ENCODE assay signal across 8 cellular contexts in the genomic region with DNA sequence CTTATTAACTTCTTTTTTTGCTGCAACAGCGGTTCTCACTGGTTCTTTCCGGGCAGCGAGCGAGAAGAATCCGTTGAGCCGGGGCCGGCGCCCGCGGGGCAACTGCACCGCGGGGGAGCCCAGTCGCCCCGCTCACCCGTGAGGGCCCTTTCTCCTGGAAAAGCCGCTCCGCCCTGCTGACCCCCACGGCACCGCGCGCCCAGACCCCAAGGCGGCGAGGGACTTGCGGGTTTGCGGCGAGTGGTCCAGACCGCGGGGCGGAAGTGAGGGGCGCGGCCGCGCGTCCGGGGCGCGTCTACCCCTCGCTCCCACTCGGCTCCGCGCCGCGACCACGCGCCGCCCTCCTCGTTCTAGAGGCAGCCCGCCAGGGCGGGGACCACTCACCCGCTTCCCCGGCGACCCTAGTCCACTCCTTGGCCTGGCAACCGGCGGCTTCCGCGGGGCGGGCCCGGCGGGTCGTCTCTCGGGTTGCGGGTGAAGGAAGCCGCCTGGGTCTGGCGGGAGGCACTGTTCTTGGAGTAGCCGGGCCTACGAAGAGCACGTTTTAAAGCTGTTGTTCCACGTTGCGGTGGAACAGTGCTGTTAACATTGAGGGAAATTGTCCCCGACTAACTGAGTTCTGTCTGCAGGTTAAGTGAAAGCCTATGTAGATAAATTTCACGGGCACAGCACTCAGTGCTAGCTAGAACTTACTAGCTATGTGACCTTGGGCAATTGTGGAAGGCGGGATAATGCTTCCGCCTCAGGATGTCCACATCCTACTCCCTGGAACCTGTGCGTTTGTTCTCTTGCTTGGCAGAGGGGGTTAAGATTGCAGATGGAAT. TPM values are rescaled to one million over a fixed set of nuclear protein-coding genes. Genes with fewer than 3 reads are reported as not detected.
DNase-seq lines count a peak whose midpoint lies in the region; ATAC-seq and TF ChIP-seq lines count a peak whose summit lies in the region.

A gene with protein sequence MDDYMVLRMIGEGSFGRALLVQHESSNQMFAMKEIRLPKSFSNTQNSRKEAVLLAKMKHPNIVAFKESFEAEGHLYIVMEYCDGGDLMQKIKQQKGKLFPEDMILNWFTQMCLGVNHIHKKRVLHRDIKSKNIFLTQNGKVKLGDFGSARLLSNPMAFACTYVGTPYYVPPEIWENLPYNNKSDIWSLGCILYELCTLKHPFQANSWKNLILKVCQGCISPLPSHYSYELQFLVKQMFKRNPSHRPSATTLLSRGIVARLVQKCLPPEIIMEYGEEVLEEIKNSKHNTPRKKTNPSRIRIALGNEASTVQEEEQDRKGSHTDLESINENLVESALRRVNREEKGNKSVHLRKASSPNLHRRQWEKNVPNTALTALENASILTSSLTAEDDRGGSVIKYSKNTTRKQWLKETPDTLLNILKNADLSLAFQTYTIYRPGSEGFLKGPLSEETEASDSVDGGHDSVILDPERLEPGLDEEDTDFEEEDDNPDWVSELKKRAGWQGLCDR (minus strand): TSS at position 439 of the 824 bp plus-strand sequence. CDS start 3,406 bp downstream, outside the sequence.

- TF ChIP-seq CTCF in glutamatergic neuron (IDR thresholded peaks at IDR 0.05; ENCODE audit: partially characterized antibody, unreplicated experiment) (no peak), omental fat pad (IDR thresholded peaks at IDR 0.05) (no peak)

- H3K4me3 Mint-ChIP-seq in glutamatergic neuron (ENCODE audit: unreplicated experiment), result peak within 1 kb of the TSS; percentile 92

- H3K27ac Mint-ChIP-seq in activated naive CD4-positive, alpha-beta T cell treated with anti-CD3 and anti-CD28 coated beads, Interleukin-2, amount 50 U/mL, for 72 hours, result peak within 1 kb of the TSS; percentile 1 to 18
- peak within 1 kb of the TSS; percentile 45 for H3K27ac Mint-ChIP-seq in glutamatergic neuron (ENCODE audit: unreplicated experiment)

- no peaks in the 10 kb centered on the region for H3K9me3 ChIP-seq in SK-N-MC (ENCODE audit: low read depth, low read length)

- H3K4me3 ChIP-seq in SK-N-MC, result peak within 1 kb of the TSS; percentile 78

- H3K9me3 Mint-ChIP-seq in activated naive CD4-positive, alpha-beta T cell treated with anti-CD3 and anti-CD28 coated beads, Interleukin-2, amount 50 U/mL, for 72 hours, result no peaks in the 10 kb centered on the region
- peaks cover 3% of the 10 kb centered on the region for H3K9me3 Mint-ChIP-seq in glutamatergic neuron (ENCODE audit: unreplicated experiment)

- H3K27ac ChIP-seq in SK-N-MC, result no peak within 1 kb of the TSS
- H3K27ac ChIP-seq in temporal lobe (ENCODE audit: low read depth, low read length), result peak within 1 kb of the TSS; percentile 92

- peak; percentile 68 for ATAC-seq in GM21619 (IDR thresholded peaks at IDR 0.05; ENCODE audit: unreplicated experiment)
- ATAC-seq in activated naive CD4-positive, alpha-beta T cell treated with anti-CD3 and anti-CD28 coated beads, Interleukin-2, amount 50 U/mL, for 72 hours, result peak; percentile 75 to 81
- peak; percentile 91 for ATAC-seq in omental fat pad (ENCODE audit: low FRiP score)

- peak within 1 kb of the TSS; percentile 66 for H3K9ac ChIP-seq in SK-N-MC (ENCODE audit: insufficient read length)

- peaks cover 5% of the 10 kb centered on the region for H3K4me1 Mint-ChIP-seq in glutamatergic neuron (ENCODE audit: low read depth, unreplicated experiment)

- H3K27me3 Mint-ChIP-seq in glutamatergic neuron (ENCODE audit: unreplicated experiment), result no peaks in the 10 kb centered on the region

- H3K36me3 Mint-ChIP-seq in activated naive CD4-positive, alpha-beta T cell treated with anti-CD3 and anti-CD28 coated beads, Interleukin-2, amount 50 U/mL, for 72 hours, result peaks cover 6% of the 10 kb centered on the region in 2 donors
- H3K36me3 Mint-ChIP-seq in glutamatergic neuron (ENCODE audit: unreplicated experiment), result no peaks in the 10 kb centered on the region

- in situ Hi-C loops in KBM-7 (cut with MboI; ENCODE audit: low pct_unique_long_range_greater_than_20kb, low sequenced_read_pairs), result no loop called here

- DNase-seq in DMS79 treated with DMSO at 0.1 percent for 48 hours (lab: John Stamatoyannopoulos, UW) (peak; percentile 54), KBM-7 (peak; percentile 79), SK-N-MC (ENCODE audit: low read depth, low spot score) (no peak), glutamatergic neuron (peak; percentile 88), omental fat pad (ENCODE audit: low spot score) (no peak)
- DNase-seq in activated naive CD4-positive, alpha-beta T cell treated with anti-CD3 and anti-CD28 coated beads, Interleukin-2, amount 50 U/mL, for 72 hours (ENCODE audit: low spot score in 2 of 2), result peak; percentile 49 to 56

- H3K36me3 ChIP-seq in SK-N-MC (ENCODE audit: insufficient read depth, low read length), result no peaks in the 10 kb centered on the region

RNA-seq across cellular contexts. Expression of the gene that starts here (rescaled TPM):
- 1 to 10 TPM in 1 of 2 donors, under 1 TPM in 1; 0.18 to 6.2 TPM for total RNA-seq in activated naive CD4-positive, alpha-beta T cell treated with anti-CD3 and anti-CD28 coated beads, Interleukin-2, amount 50 U/mL, for 72 hours
- 54.8 TPM for total RNA-seq in glutamatergic neuron (ENCODE audit: unreplicated experiment)
- total RNA-seq in omental fat pad, result 10 to 100 TPM in 2 of 4 donors, 1 to 10 TPM in 2; 7.5 to 25.1 (median 10.8) TPM
- 9.8 TPM for total RNA-seq in temporal lobe

Comparison
In these comparisons a context has a peak if more than half of its experiments do, and no peak if none do; other contexts are left out.
1. DNase-seq: peak in DMS79 treated with DMSO at 0.1 percent for 48 hours (single experiment), KBM-7 (single experiment), activated naive CD4-positive, alpha-beta T cell treated with anti-CD3 and anti-CD28 coated beads, Interleukin-2, amount 50 U/mL, for 72 hours (2 of 2) and glutamatergic neuron (single experiment); none in SK-N-MC (single experiment) and omental fat pad (single experiment).
2. Peak in every context shown above with its lines, with median percentiles within 50 percentile points of each other: ATAC-seq.